Comparison of ENCODE assay signal across 9 cellular contexts in genomic region chr9:750264-750967, GRCh38.
DNase-seq lines count a peak whose midpoint lies in the region; ATAC-seq, FAIRE-seq and TF ChIP-seq lines count a peak whose summit lies in the region.
"Had no signal": no experiment of that assay in that cellular context is flagged by ENCODE, and none has a peak within 500 bp of the region (broad histone marks: within the 10 kb centered on the region; RNA-seq: fewer than 3 reads in every experiment).

No MANE protein-coding gene starts in this region.

- H3K4me1 ChIP-seq in astrocyte (ENCODE audit: insufficient read depth, low read length) (peaks cover 31% of the 10 kb centered on the region), psoas muscle (peaks cover 42% of the 10 kb centered on the region)

- H3K27ac ChIP-seq in astrocyte (ENCODE audit: low read depth, low read length) (no peak overlapping the region), psoas muscle (peak overlapping the region; percentile 85)

- intact Hi-C loops in psoas muscle (cut with DNase I), result loop anchor here in 1 of 2 donors (5.0 kb wide), 1 partner anchor 53 kb away; no protein-coding TSS in a partner anchor

- H3K9me3 ChIP-seq in astrocyte (ENCODE audit: insufficient read depth, low read depth, low read length) (no peaks in the 10 kb centered on the region), psoas muscle (no peaks in the 10 kb centered on the region)

- H3K27me3 ChIP-seq in astrocyte (ENCODE audit: insufficient read depth, low read length) (no peaks in the 10 kb centered on the region), psoas muscle (ENCODE audit: insufficient read depth in 3 of 3, low read length in 2 of 3) (no peaks in the 10 kb centered on the region)

- no peak for TF ChIP-seq CTCF in astrocyte (IDR thresholded peaks at IDR 0.05; ENCODE audit: insufficient read depth, low read depth, low read length)
- TF ChIP-seq CTCF in psoas muscle (IDR thresholded peaks at IDR 0.05), result no peak

- peak overlapping the region; percentile 18 for H3K27ac Mint-ChIP-seq in astrocyte (ENCODE audit: unreplicated experiment)
- H3K27ac Mint-ChIP-seq: nephron had no signal

- H3K9ac ChIP-seq in astrocyte (ENCODE audit: low read length), result no peak overlapping the region

- no peaks in the 10 kb centered on the region for H4K20me1 ChIP-seq in astrocyte (ENCODE audit: insufficient read depth, low read length)

- H3K4me1 Mint-ChIP-seq in astrocyte (ENCODE audit: low read depth, unreplicated experiment), result peaks cover 17% of the 10 kb centered on the region

- H3K36me3 ChIP-seq in astrocyte (ENCODE audit: insufficient read depth, low read length) (peaks cover 4% of the 10 kb centered on the region), psoas muscle (ENCODE audit: insufficient read depth in 1 of 2, low read depth in 1 of 2) (peaks cover 0 to 18% of the 10 kb centered on the region in 2 donors)

- H3K4me3 Mint-ChIP-seq in astrocyte (ENCODE audit: unreplicated experiment), result no peak overlapping the region
- H3K4me3 Mint-ChIP-seq: nephron had no signal

- H3K9me3 Mint-ChIP-seq in astrocyte (ENCODE audit: unreplicated experiment), result no peaks in the 10 kb centered on the region
- H3K9me3 Mint-ChIP-seq: nephron had no signal

- H3K36me3 Mint-ChIP-seq in astrocyte (ENCODE audit: low read depth, unreplicated experiment), result peaks cover 15% of the 10 kb centered on the region

- WGBS in psoas muscle, 3 donors, result 31 to 60% (median 32%) methylated on average over 7 of the region's 7 CpGs

- H3K4me3 ChIP-seq in astrocyte (ENCODE audit: insufficient read depth, low read depth, low read length), result no peak overlapping the region
- H3K4me3 ChIP-seq in psoas muscle, result no peak overlapping the region

- H3K27me3 Mint-ChIP-seq in astrocyte (ENCODE audit: low read depth, unreplicated experiment), result no peaks in the 10 kb centered on the region

- ATAC-seq in GM18867 (IDR thresholded peaks at IDR 0.05; ENCODE audit: unreplicated experiment) (peak; percentile 3), HG02840 (IDR thresholded peaks at IDR 0.05; ENCODE audit: low FRiP score, unreplicated experiment) (peak; percentile 6), psoas muscle (peak; percentile 26 to 74 (median 51)), HG02759 (IDR thresholded peaks at IDR 0.05; ENCODE audit: unreplicated experiment) (no peak), HG03354 (IDR thresholded peaks at IDR 0.05; ENCODE audit: poor library complexity, severe bottlenecking, unreplicated experiment) (no peak), GM19395 (IDR thresholded peaks at IDR 0.05; ENCODE audit: unreplicated experiment) (no peak)

- DNase-seq in astrocyte (ENCODE audit: low read depth) (no peak), psoas muscle (peak; percentile 21 to 65), midbrain (lab: John Stamatoyannopoulos, UW) (no peak)

- no peak overlapping the region for H2AFZ ChIP-seq in astrocyte (ENCODE audit: low read depth, low read length)

- no peaks in the 10 kb centered on the region for H3K79me2 ChIP-seq in astrocyte (ENCODE audit: insufficient read depth, low read length)

- FAIRE-seq in astrocyte (lab: Jason Lieb, UNC), result no peak

- no peak overlapping the region for H3K4me2 ChIP-seq in astrocyte (ENCODE audit: low read length)

Comparison
In these comparisons a context has a peak if more than half of its experiments do, and no peak if none do; other contexts are left out.
1. ATAC-seq: peak in GM18867 (single experiment), HG02840 (single experiment) and psoas muscle (4 of 4); none in HG02759 (single experiment), HG03354 (single experiment) and GM19395 (single experiment).
2. DNase-seq: peak in psoas muscle (2 of 2); none in astrocyte (single experiment) and midbrain (single experiment).